12 cellular contexts compared by ENCODE assay signal in genomic region chr11:105181100-105181499, GRCh38. TPM values are rescaled to one million over a fixed set of nuclear protein-coding genes. Genes with fewer than 3 reads are reported as not detected.
DNase-seq lines count a peak whose midpoint lies in the region; ATAC-seq and TF ChIP-seq lines count a peak whose summit lies in the region.
"Had no signal": no experiment of that assay in that cellular context is flagged by ENCODE, and none has a peak within 500 bp of the region (broad histone marks: within the 10 kb centered on the region; RNA-seq: fewer than 3 reads in every experiment).

No MANE protein-coding gene starts in this region.

- H3K27ac ChIP-seq in brain microvascular endothelial cell, result no peak overlapping the region
- no peak overlapping the region for H3K27ac ChIP-seq in mesenchymal stem cell (ENCODE audit: low read length, poor library complexity, severe bottlenecking)

- H3K4me2 ChIP-seq in mesenchymal stem cell (ENCODE audit: low read length, poor library complexity, severe bottlenecking), result no peak overlapping the region

- peak; percentile 74 for DNase-seq in CD1c-positive myeloid dendritic cell (ENCODE audit: extremely low spot score)
- peak; percentile 37 to 73 for DNase-seq in NCI-H446 (lab: John Stamatoyannopoulos, UW)
- DNase-seq in brain microvascular endothelial cell, result peak; percentile 81
- DNase-seq in mesenchymal stem cell, result peak; percentile 82
- DNase-seq in activated naive CD4-positive, alpha-beta T cell (lab: John Stamatoyannopoulos, UW), result no peak
- DNase-seq: activated T-cell treated with anti-CD3 and anti-CD28 coated beads, Interleukin-2, amount 50 U/mL, for 24 hours; effector memory CD8-positive, alpha-beta T cell; T-cell had no signal

- H3K9ac ChIP-seq in mesenchymal stem cell (ENCODE audit: low read length), result no peak overlapping the region

- H3K27me3 ChIP-seq in brain microvascular endothelial cell (replicated peaks), result no peaks in the 10 kb centered on the region
- no peaks in the 10 kb centered on the region for H3K27me3 ChIP-seq in mesenchymal stem cell (ENCODE audit: control insufficient read depth in 1 of 2, insufficient read depth in 1 of 2, low read length in 2 of 2)

- H4K91ac ChIP-seq in mesenchymal stem cell (ENCODE audit: low read length), result no peak overlapping the region

- TF ChIP-seq CTCF in brain microvascular endothelial cell (IDR thresholded peaks at IDR 0.05; ENCODE audit: low read depth, low read length, missing control alignments), result no peak

- H2AFZ ChIP-seq in mesenchymal stem cell (ENCODE audit: low read depth, low read length), result no peak overlapping the region

- H2AK5ac ChIP-seq in mesenchymal stem cell (ENCODE audit: low read length, severe bottlenecking), result no peak overlapping the region

- H2BK5ac ChIP-seq in mesenchymal stem cell (ENCODE audit: low read depth, low read length, poor library complexity, severe bottlenecking), result no peak overlapping the region

- H3K4ac ChIP-seq in mesenchymal stem cell (ENCODE audit: low read depth in 1 of 2, low read length in 2 of 2), result no peak overlapping the region

- H2BK12ac ChIP-seq in mesenchymal stem cell (ENCODE audit: low read length in 2 of 2), result no peak overlapping the region

- no peak overlapping the region for H2BK120ac ChIP-seq in mesenchymal stem cell (ENCODE audit: low read depth, low read length)

- 14% methylated on average over 1 of the region's 2 CpGs for WGBS in mesenchymal stem cell

- no peak overlapping the region for H4K8ac ChIP-seq in mesenchymal stem cell (ENCODE audit: low read length)

- in situ Hi-C loops in brain microvascular endothelial cell (cut with HindIII; ENCODE audit: low pct_ligation_motif_present, low sequenced_read_pairs), result no loop called here

- no peak overlapping the region for H3K14ac ChIP-seq in mesenchymal stem cell (ENCODE audit: low read length in 2 of 2)

- no peak overlapping the region for H3K18ac ChIP-seq in mesenchymal stem cell (ENCODE audit: low read depth in 1 of 2, low read length in 2 of 2)

- H3K9me3 ChIP-seq in mesenchymal stem cell (ENCODE audit: control insufficient read depth, low read length), result no peaks in the 10 kb centered on the region

- H2BK15ac ChIP-seq in mesenchymal stem cell (ENCODE audit: low read depth, poor library complexity, severe bottlenecking), result no peak overlapping the region

- H3K4me1 ChIP-seq in mesenchymal stem cell (ENCODE audit: control insufficient read depth, insufficient read depth, low read depth, low read length), result no peaks in the 10 kb centered on the region

- H3K36me3 ChIP-seq in brain microvascular endothelial cell (replicated peaks) (no peaks in the 10 kb centered on the region), mesenchymal stem cell (ENCODE audit: control insufficient read depth in 1 of 2, insufficient read depth in 2 of 2, low read depth in 1 of 2, low read length in 2 of 2) (no peaks in the 10 kb centered on the region)

- no peaks in the 10 kb centered on the region for H3K79me1 ChIP-seq in mesenchymal stem cell (replicated peaks; ENCODE audit: low read length, poor library complexity, severe bottlenecking)

- ATAC-seq in GM21619 (IDR thresholded peaks at IDR 0.05; ENCODE audit: unreplicated experiment) (no peak), GM18909 (IDR thresholded peaks at IDR 0.05; ENCODE audit: poor library complexity, unreplicated experiment) (no peak), GM19351 (IDR thresholded peaks at IDR 0.05; ENCODE audit: unreplicated experiment) (no peak)
- ATAC-seq: effector memory CD8-positive, alpha-beta T cell; T-cell had no signal

- no peak overlapping the region for H3K4me3 ChIP-seq in brain microvascular endothelial cell (ENCODE audit: low read depth, low read length)
- no peak overlapping the region for H3K4me3 ChIP-seq in mesenchymal stem cell (ENCODE audit: insufficient read depth in 1 of 2, low read depth in 1 of 2, low read length in 2 of 2)
- H3K4me3 ChIP-seq: lung had no signal

- no peak overlapping the region for H3K23ac ChIP-seq in mesenchymal stem cell (ENCODE audit: low read length in 2 of 2)

RNA-seq across cellular contexts. Expression of gene CARD18, which starts 41.5 kb away (rescaled TPM):
- not detected for polyA plus RNA-seq in mesenchymal stem cell (2013, experiment 1 of 2)
- not detected for polyA plus RNA-seq in mesenchymal stem cell (2013, experiment 2 of 2)
- polyA plus RNA-seq: lung had no signal

Comparison
In these comparisons a context has a peak if more than half of its experiments do, and no peak if none do; other contexts are left out.
1. DNase-seq: peak in CD1c-positive myeloid dendritic cell (single experiment), NCI-H446 (2 of 2), brain microvascular endothelial cell (single experiment) and mesenchymal stem cell (single experiment); none in activated naive CD4-positive, alpha-beta T cell (0 of 4).